Comparison of ENCODE assay signal across 1 cellular context in the genomic region with DNA sequence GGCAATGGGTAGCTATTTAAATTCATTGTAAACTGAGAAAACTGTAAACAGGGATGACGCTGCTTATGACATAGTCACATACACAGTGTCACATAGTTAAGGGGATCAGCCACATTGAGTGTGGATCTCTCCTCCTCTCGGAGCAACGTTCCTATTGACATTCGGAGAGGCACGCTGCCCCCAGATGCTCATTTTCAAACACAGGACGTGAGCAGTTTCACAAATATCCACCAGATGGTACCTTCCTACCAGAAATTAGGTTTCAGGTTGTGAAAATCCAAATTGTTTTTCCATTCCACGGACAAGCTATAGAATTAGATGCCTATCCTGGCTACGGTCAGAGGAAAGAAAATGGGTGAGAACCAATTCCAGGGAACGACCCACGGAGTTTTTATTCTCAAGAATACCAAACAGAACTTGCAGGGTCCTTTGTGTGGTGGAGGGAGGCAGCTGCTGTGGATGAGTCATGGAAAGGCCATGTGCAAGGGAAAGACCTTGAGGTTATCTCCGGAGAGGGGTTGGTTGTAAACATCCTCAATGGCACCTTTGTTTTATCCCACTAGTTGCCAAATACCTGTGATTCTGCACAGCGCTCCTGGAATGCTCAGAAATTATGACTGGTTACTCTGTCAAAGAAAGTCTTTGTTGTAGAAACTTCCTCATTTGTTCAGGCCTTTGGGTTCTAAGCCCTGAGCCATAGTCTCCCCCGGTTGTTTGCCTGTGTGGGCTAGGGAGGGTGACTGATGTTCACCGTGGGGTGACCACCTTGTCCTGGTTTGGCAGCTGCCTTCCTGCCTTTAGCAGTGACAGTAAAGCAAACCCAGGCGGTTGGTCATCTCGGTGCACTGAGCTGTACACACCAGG.
TF ChIP-seq lines count a peak whose summit lies in the region.

No MANE protein-coding gene starts in this region.

TF ChIP-seq in HepG2, 621 proteins besides CTCF, POLR2A, EP300 and RAD21 (continued from another document and continues in another):
- TF ChIP-seq, protein P1, sequence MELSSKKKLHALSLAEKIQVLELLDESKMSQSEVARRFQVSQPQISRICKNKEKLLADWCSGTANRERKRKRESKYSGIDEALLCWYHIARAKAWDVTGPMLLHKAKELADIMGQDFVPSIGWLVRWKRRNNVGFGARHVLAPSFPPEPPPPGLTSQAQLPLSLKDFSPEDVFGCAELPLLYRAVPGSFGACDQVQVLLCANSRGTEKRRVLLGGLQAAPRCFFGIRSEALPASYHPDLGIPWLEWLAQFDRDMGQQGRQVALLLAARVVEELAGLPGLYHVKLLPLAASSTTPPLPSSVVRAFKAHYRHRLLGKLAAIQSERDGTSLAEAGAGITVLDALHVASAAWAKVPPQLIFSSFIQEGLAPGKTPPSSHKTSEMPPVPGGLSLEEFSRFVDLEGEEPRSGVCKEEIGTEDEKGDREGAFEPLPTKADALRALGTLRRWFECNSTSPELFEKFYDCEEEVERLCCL (CRISPR knock-in tag; IDR thresholded peaks at IDR 0.05; ENCODE audit: borderline replicate concordance): 0 out of 2 replicates have a peak, but pooled peaks have one; percentile 33
- TF ChIP-seq SRSF4 (IDR thresholded peaks at IDR 0.05; ENCODE audit: low read depth, low read length, poor library complexity, severe bottlenecking) (no peak), PAWR (CRISPR knock-in tag; IDR thresholded peaks at IDR 0.05; ENCODE audit: borderline replicate concordance) (0 out of 2 replicates have a peak, but pooled peaks have one; percentile 19), RFXANK (CRISPR knock-in tag; IDR thresholded peaks at IDR 0.05) (no peak), ZNF549 (CRISPR knock-in tag; IDR thresholded peaks at IDR 0.05) (no peak), RARA (CRISPR knock-in tag; IDR thresholded peaks at IDR 0.05) (peak; percentile 84), ZNF367 (CRISPR knock-in tag; IDR thresholded peaks at IDR 0.05; ENCODE audit: borderline replicate concordance) (no peak), PPARG (CRISPR knock-in tag; conservative IDR thresholded peaks at IDR 0.05) (peak; percentile 52; the same call in 1 of the 2 replicates), FOXM1 (CRISPR knock-in tag; IDR thresholded peaks at IDR 0.05) (no peak), ZNF484 (CRISPR knock-in tag; IDR thresholded peaks at IDR 0.05; ENCODE audit: borderline replicate concordance, low read depth) (no peak), GFI1 (CRISPR knock-in tag; IDR thresholded peaks at IDR 0.05; ENCODE audit: borderline replicate concordance) (no peak; the same call in none of the 2 replicates), XBP1 (CRISPR knock-in tag; IDR thresholded peaks at IDR 0.05) (no peak), ZNF598 (CRISPR knock-in tag; IDR thresholded peaks at IDR 0.05; ENCODE audit: borderline replicate concordance) (peak; percentile 53; the same call in 1 of the 2 replicates), ZNF20 (CRISPR knock-in tag; IDR thresholded peaks at IDR 0.05) (no peak), ZNF382 (CRISPR knock-in tag; IDR thresholded peaks at IDR 0.05; ENCODE audit: borderline replicate concordance) (no peak), GZF1 (CRISPR knock-in tag; IDR thresholded peaks at IDR 0.05) (no peak; the same call in 1 of the 2 replicates), RELA (CRISPR knock-in tag; IDR thresholded peaks at IDR 0.05) (peak; percentile 56; the same call in 1 of the 2 replicates), ZNF441 (CRISPR knock-in tag; IDR thresholded peaks at IDR 0.05; ENCODE audit: borderline replicate concordance) (peak; percentile 30; the same call in 1 of the 2 replicates), DMAP1 (CRISPR knock-in tag; IDR thresholded peaks at IDR 0.05) (peak; percentile 75; the same call in 1 of the 2 replicates), ZNF468 (CRISPR knock-in tag; IDR thresholded peaks at IDR 0.05) (no peak), EED (CRISPR knock-in tag; IDR thresholded peaks at IDR 0.05) (0 out of 2 replicates have a peak, but pooled peaks have one; percentile 23), ZIK1 (CRISPR knock-in tag; IDR thresholded peaks at IDR 0.05; ENCODE audit: borderline replicate concordance, low read depth) (peak; percentile 39; the same call in 1 of the 2 replicates), ZNF343 (CRISPR knock-in tag; IDR thresholded peaks at IDR 0.05) (0 out of 2 replicates have a peak, but pooled peaks have one; percentile 54), KLF13 (CRISPR knock-in tag; IDR thresholded peaks at IDR 0.05) (no peak; the same call in 1 of the 2 replicates), ZNF616 (CRISPR knock-in tag; IDR thresholded peaks at IDR 0.05; ENCODE audit: low read depth) (peak; percentile 85; the same call in 1 of the 2 replicates), MAZ (IDR thresholded peaks at IDR 0.05; ENCODE audit: borderline replicate concordance, low read depth, low read length) (peak; percentile 87), MAZ (CRISPR knock-in tag; IDR thresholded peaks at IDR 0.05; ENCODE audit: low read depth) (peak; percentile 87), JUN (CRISPR knock-in tag; IDR thresholded peaks at IDR 0.05) (peak; percentile 98), SETDB1 (CRISPR knock-in tag; IDR thresholded peaks at IDR 0.05; ENCODE audit: borderline replicate concordance) (peak; percentile 60; the same call in 1 of the 2 replicates), CCAR2 (optimal IDR thresholded peaks at IDR 0.05; ENCODE audit: low read depth, low read length) (no peak), AGO1 (IDR thresholded peaks at IDR 0.05; ENCODE audit: low read depth, low read length, poor library complexity, severe bottlenecking) (no peak), SUZ12 (IDR thresholded peaks at IDR 0.05; ENCODE audit: low read depth, low read length) (no peak), ZMYM4 (CRISPR knock-in tag; IDR thresholded peaks at IDR 0.05) (peak; percentile 96)
- TF ChIP-seq, protein P2, sequence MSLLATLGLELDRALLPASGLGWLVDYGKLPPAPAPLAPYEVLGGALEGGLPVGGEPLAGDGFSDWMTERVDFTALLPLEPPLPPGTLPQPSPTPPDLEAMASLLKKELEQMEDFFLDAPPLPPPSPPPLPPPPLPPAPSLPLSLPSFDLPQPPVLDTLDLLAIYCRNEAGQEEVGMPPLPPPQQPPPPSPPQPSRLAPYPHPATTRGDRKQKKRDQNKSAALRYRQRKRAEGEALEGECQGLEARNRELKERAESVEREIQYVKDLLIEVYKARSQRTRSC (CRISPR knock-in tag; IDR thresholded peaks at IDR 0.05; ENCODE audit: low read depth): no peak
- TF ChIP-seq, protein P3, sequence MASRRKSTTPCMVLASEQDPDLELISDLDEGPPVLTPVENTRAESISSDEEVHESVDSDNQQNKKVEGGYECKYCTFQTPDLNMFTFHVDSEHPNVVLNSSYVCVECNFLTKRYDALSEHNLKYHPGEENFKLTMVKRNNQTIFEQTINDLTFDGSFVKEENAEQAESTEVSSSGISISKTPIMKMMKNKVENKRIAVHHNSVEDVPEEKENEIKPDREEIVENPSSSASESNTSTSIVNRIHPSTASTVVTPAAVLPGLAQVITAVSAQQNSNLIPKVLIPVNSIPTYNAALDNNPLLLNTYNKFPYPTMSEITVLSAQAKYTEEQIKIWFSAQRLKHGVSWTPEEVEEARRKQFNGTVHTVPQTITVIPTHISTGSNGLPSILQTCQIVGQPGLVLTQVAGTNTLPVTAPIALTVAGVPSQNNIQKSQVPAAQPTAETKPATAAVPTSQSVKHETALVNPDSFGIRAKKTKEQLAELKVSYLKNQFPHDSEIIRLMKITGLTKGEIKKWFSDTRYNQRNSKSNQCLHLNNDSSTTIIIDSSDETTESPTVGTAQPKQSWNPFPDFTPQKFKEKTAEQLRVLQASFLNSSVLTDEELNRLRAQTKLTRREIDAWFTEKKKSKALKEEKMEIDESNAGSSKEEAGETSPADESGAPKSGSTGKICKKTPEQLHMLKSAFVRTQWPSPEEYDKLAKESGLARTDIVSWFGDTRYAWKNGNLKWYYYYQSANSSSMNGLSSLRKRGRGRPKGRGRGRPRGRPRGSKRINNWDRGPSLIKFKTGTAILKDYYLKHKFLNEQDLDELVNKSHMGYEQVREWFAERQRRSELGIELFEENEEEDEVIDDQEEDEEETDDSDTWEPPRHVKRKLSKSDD (CRISPR knock-in tag; IDR thresholded peaks at IDR 0.05; ENCODE audit: low read depth): peak; percentile 93
- TF ChIP-seq, protein P4, sequence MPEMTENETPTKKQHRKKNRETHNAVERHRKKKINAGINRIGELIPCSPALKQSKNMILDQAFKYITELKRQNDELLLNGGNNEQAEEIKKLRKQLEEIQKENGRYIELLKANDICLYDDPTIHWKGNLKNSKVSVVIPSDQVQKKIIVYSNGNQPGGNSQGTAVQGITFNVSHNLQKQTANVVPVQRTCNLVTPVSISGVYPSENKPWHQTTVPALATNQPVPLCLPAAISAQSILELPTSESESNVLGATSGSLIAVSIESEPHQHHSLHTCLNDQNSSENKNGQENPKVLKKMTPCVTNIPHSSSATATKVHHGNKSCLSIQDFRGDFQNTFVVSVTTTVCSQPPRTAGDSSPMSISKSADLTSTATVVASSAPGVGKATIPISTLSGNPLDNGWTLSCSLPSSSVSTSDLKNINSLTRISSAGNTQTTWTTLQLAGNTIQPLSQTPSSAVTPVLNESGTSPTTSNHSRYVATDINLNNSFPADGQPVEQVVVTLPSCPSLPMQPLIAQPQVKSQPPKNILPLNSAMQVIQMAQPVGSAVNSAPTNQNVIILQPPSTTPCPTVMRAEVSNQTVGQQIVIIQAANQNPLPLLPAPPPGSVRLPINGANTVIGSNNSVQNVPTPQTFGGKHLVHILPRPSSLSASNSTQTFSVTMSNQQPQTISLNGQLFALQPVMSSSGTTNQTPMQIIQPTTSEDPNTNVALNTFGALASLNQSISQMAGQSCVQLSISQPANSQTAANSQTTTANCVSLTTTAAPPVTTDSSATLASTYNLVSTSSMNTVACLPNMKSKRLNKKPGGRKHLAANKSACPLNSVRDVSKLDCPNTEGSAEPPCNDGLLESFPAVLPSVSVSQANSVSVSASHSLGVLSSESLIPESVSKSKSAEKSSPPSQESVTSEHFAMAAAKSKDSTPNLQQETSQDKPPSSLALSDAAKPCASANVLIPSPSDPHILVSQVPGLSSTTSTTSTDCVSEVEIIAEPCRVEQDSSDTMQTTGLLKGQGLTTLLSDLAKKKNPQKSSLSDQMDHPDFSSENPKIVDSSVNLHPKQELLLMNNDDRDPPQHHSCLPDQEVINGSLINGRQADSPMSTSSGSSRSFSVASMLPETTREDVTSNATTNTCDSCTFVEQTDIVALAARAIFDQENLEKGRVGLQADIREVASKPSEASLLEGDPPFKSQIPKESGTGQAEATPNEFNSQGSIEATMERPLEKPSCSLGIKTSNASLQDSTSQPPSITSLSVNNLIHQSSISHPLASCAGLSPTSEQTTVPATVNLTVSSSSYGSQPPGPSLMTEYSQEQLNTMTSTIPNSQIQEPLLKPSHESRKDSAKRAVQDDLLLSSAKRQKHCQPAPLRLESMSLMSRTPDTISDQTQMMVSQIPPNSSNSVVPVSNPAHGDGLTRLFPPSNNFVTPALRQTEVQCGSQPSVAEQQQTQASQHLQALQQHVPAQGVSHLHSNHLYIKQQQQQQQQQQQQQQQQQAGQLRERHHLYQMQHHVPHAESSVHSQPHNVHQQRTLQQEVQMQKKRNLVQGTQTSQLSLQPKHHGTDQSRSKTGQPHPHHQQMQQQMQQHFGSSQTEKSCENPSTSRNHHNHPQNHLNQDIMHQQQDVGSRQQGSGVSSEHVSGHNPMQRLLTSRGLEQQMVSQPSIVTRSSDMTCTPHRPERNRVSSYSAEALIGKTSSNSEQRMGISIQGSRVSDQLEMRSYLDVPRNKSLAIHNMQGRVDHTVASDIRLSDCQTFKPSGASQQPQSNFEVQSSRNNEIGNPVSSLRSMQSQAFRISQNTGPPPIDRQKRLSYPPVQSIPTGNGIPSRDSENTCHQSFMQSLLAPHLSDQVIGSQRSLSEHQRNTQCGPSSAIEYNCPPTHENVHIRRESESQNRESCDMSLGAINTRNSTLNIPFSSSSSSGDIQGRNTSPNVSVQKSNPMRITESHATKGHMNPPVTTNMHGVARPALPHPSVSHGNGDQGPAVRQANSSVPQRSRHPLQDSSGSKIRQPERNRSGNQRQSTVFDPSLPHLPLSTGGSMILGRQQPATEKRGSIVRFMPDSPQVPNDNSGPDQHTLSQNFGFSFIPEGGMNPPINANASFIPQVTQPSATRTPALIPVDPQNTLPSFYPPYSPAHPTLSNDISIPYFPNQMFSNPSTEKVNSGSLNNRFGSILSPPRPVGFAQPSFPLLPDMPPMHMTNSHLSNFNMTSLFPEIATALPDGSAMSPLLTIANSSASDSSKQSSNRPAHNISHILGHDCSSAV (CRISPR knock-in tag; IDR thresholded peaks at IDR 0.05; ENCODE audit: borderline replicate concordance): 0 out of 2 replicates have a peak, but pooled peaks have one; percentile 72
- TF ChIP-seq, protein P5, sequence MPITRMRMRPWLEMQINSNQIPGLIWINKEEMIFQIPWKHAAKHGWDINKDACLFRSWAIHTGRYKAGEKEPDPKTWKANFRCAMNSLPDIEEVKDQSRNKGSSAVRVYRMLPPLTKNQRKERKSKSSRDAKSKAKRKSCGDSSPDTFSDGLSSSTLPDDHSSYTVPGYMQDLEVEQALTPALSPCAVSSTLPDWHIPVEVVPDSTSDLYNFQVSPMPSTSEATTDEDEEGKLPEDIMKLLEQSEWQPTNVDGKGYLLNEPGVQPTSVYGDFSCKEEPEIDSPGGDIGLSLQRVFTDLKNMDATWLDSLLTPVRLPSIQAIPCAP (CRISPR knock-in tag; IDR thresholded peaks at IDR 0.05; ENCODE audit: low read depth): no peak
- TF ChIP-seq, protein P6, sequence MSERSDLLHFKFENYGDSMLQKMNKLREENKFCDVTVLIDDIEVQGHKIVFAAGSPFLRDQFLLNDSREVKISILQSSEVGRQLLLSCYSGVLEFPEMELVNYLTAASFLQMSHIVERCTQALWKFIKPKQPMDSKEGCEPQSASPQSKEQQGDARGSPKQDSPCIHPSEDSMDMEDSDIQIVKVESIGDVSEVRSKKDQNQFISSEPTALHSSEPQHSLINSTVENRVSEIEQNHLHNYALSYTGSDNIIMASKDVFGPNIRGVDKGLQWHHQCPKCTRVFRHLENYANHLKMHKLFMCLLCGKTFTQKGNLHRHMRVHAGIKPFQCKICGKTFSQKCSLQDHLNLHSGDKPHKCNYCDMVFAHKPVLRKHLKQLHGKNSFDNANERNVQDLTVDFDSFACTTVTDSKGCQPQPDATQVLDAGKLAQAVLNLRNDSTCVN (CRISPR knock-in tag; IDR thresholded peaks at IDR 0.05; ENCODE audit: borderline replicate concordance): peak; percentile 70; the same call in 1 of the 2 replicates
- TF ChIP-seq, protein P7, sequence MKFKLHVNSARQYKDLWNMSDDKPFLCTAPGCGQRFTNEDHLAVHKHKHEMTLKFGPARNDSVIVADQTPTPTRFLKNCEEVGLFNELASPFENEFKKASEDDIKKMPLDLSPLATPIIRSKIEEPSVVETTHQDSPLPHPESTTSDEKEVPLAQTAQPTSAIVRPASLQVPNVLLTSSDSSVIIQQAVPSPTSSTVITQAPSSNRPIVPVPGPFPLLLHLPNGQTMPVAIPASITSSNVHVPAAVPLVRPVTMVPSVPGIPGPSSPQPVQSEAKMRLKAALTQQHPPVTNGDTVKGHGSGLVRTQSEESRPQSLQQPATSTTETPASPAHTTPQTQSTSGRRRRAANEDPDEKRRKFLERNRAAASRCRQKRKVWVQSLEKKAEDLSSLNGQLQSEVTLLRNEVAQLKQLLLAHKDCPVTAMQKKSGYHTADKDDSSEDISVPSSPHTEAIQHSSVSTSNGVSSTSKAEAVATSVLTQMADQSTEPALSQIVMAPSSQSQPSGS (CRISPR knock-in tag; IDR thresholded peaks at IDR 0.05): peak; percentile 65; the same call in 1 of the 2 replicates
- TF ChIP-seq, protein P8, sequence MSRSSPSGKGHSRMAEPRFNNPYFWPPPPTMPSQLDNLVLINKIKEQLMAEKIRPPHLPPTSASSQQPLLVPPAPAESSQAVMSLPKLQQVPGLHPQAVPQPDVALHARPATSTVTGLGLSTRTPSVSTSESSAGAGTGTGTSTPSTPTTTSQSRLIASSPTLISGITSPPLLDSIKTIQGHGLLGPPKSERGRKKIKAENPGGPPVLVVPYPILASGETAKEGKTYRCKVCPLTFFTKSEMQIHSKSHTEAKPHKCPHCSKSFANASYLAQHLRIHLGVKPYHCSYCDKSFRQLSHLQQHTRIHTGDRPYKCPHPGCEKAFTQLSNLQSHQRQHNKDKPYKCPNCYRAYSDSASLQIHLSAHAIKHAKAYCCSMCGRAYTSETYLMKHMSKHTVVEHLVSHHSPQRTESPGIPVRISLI (CRISPR knock-in tag; IDR thresholded peaks at IDR 0.05; ENCODE audit: borderline replicate concordance): peak; percentile 78
